ENCODE assay signal across 26 cellular contexts in genomic region chr16:67726106-67727034, GRCh38. TPM values are rescaled to one million over a fixed set of nuclear protein-coding genes. Genes with fewer than 3 reads are reported as not detected.
DNase-seq lines count a peak whose midpoint lies in the region; ATAC-seq, FAIRE-seq and TF ChIP-seq lines count a peak whose summit lies in the region.
"Had no signal": no experiment of that assay in that cellular context is flagged by ENCODE, and none has a peak within 500 bp of the region (broad histone marks: within the 10 kb centered on the region; RNA-seq: fewer than 3 reads in every experiment).

No MANE protein-coding gene starts in this region.

- H3K9me1 ChIP-seq in K562 (ENCODE audit: control insufficient read depth, insufficient read depth, low read length): no peaks in the 10 kb centered on the region

- DNase-seq in Right ventricle myocardium superior (no peak), left ventricle myocardium inferior (no peak), K562 (ENCODE audit: extremely low read depth in 1 of 4, low spot score in 3 of 4) (peak in 1 of 4 experiments; percentile 19), left lobe of liver (ENCODE audit: low spot score) (peak; percentile 98), thyroid gland (peak; percentile 8 to 13), epidermal melanocyte (ENCODE audit: insufficient read length, low spot score) (no peak), NCI-H226 (no peak)
- DNase-seq: 8988T; activated CD8-positive, alpha-beta T cell treated with anti-CD3 and anti-CD28 coated beads, Interleukin-2, amount 10 ng/mL, durations not matched to agents 7 days and 5 days; cortex of kidney; endodermal cell; GF-D8; kidney glomerular epithelial cell; mesenchymal stem cell; NCI-H1092 treated with DMSO at 0.1 percent for 48 hours; NCI-H187 treated with DMSO at 0.1 percent for 48 hours; NCI-H69; nucleus accumbens; retina; T-helper 1 cell had no signal

- H3K4me2 ChIP-seq in K562 (ENCODE audit: insufficient read depth, low read length): no peak overlapping the region

- POLR2A ChIA-PET in K562 (lab: Yijun Ruan, JAX): interaction anchor here (0.8 to 1.3 kb wide), 3 partner anchors 10 to 52 kb away, joined by 3 read pairs; no protein-coding TSS in a partner anchor

- no peaks in the 10 kb centered on the region for H3K79me2 ChIP-seq in K562 (ENCODE audit: control insufficient read depth, insufficient read depth, low read length)

- TF ChIP-seq POLR2A in K562 (conservative IDR thresholded peaks at IDR 0.05): no peak
- no peak for TF ChIP-seq POLR2A in thyroid gland (IDR thresholded peaks at IDR 0.05)

- no peak overlapping the region for H2AFZ ChIP-seq in K562 (ENCODE audit: low read depth, low read length)

- peak overlapping the region in 1 of 2 experiments; percentile 28; a peak in 2 of 4 replicates for H3K9ac ChIP-seq in K562 (ENCODE audit: insufficient read depth in 1 of 2, low read depth in 2 of 2, low read length in 2 of 2)

- H3K4me3 ChIP-seq in left ventricle myocardium inferior (no peak overlapping the region), K562 (no peak overlapping the region), thyroid gland (replicated peaks in 1 of 3) (no peak overlapping the region)
- H3K4me3 ChIP-seq: SJSA1 had no signal

- BruUV-seq in K562 (replicated peaks; lab: Mats Ljungman, UMichigan): no TSS peak

- H3K36me3 ChIP-seq in left ventricle myocardium inferior (peaks cover 80% of the 10 kb centered on the region), K562 (ENCODE audit: control insufficient read depth, insufficient read depth, low read length) (peaks cover 64% of the 10 kb centered on the region; the same call in 2 of the 3 replicates), thyroid gland (peaks cover 37 to 43% of the 10 kb centered on the region in 2 donors)

- no peak for TF ChIP-seq CTCF in left ventricle myocardium inferior (IDR thresholded peaks at IDR 0.05; ENCODE audit: borderline replicate concordance)
- TF ChIP-seq CTCF in K562 (IDR thresholded peaks at IDR 0.05 in 2 of 3, conservative IDR thresholded peaks at IDR 0.05 in 1 of 3; ENCODE audit: insufficient read depth in 2 of 3, low read depth in 1 of 3, low read length in 3 of 3): no peak
- no peak for TF ChIP-seq CTCF in thyroid gland (IDR thresholded peaks at IDR 0.05)

- no peak for FAIRE-seq in K562 (lab: Jason Lieb, UNC)
- FAIRE-seq: HTR-8/SVneo, RCC 7860, TTC549 had no signal

- CTCF ChIA-PET in K562 (lab: Yijun Ruan, JAX; ENCODE audit: low intra/inter-chr PET ratio): no interaction called here

- no peak for TF ChIP-seq EP300 in K562 (IDR thresholded peaks at IDR 0.05; ENCODE audit: low read length)

- ATAC-seq in Right ventricle myocardium superior (ENCODE audit: poor library complexity) (peak; percentile 25), K562 (peak; percentile 36; the same call in 2 of the 3 replicates), left lobe of liver (peak; percentile 84), GM21360 (IDR thresholded peaks at IDR 0.05; ENCODE audit: unreplicated experiment) (no peak)
- ATAC-seq: activated CD8-positive, alpha-beta T cell treated with anti-CD3 and anti-CD28 coated beads, Interleukin-2, amount 10 ng/mL, durations not matched to agents 7 days and 5 days had no signal

- 92% methylated on average over 8 of the region's 8 CpGs for WGBS in K562 (ENCODE audit: insufficient coverage, low coverage, missing lambda C conversion rate)
- WGBS in thyroid gland, 2 donors: 89 to 93% methylated on average over 5 to 7 of the region's 8 CpGs

- no peaks in the 10 kb centered on the region for H3K27me3 ChIP-seq in left ventricle myocardium inferior (ENCODE audit: low read depth)
- no peaks in the 10 kb centered on the region for H3K27me3 ChIP-seq in K562 (ENCODE audit: control insufficient read depth in 2 of 2, insufficient read depth in 2 of 2, low read length in 2 of 2)
- no peaks in the 10 kb centered on the region for H3K27me3 ChIP-seq in thyroid gland
- H3K27me3 ChIP-seq: SJSA1 had no signal

- intact Hi-C loops in Right ventricle myocardium superior (cut with DNase I): no loop called here
- intact Hi-C loops in left ventricle myocardium inferior (cut with micrococcal nuclease): no loop called here
- intact Hi-C loops in K562 (cut with micrococcal nuclease): no loop called here
- intact Hi-C loops in thyroid gland (cut with DNase I): no loop called here

- no peaks in the 10 kb centered on the region for H3K9me3 ChIP-seq in left ventricle myocardium inferior (replicated peaks)
- H3K9me3 ChIP-seq in K562 (replicated peaks; ENCODE audit: control insufficient read depth, insufficient read depth, low read depth, low read length): no peaks in the 10 kb centered on the region
- no peaks in the 10 kb centered on the region for H3K9me3 ChIP-seq in thyroid gland
- H3K9me3 ChIP-seq: SJSA1 had no signal

- H4K20me1 ChIP-seq in K562 (replicated peaks; ENCODE audit: control insufficient read depth, insufficient read depth, low read length): no peaks in the 10 kb centered on the region

- no peaks in the 10 kb centered on the region for H3K4me1 ChIP-seq in left ventricle myocardium inferior
- H3K4me1 ChIP-seq in K562 (replicated peaks in 1 of 2; ENCODE audit: control insufficient read depth in 2 of 2, insufficient read depth in 2 of 2, low read length in 2 of 2): peaks cover 0 to 10% of the 10 kb centered on the region in 2 experiments; a peak in 1 of 5 replicates
- peaks cover 0 to 7% of the 10 kb centered on the region in 2 donors for H3K4me1 ChIP-seq in thyroid gland

- in situ Hi-C loops in K562 (cut with MboI): no loop called here

- TF ChIP-seq RAD21 in K562 (CRISPR knock-in tag; conservative IDR thresholded peaks at IDR 0.05 in 1 of 2, IDR thresholded peaks at IDR 0.05 in 1 of 2): no peak

- H3K27ac ChIP-seq in left ventricle myocardium inferior (replicated peaks) (no peak overlapping the region), K562 (ENCODE audit: extremely low read depth, low read depth, low read length) (no peak overlapping the region), thyroid gland (no peak overlapping the region)
- H3K27ac ChIP-seq: SJSA1 had no signal

RNA-seq across cellular contexts. Expression of gene GFOD2, which starts 7.3 kb away (rescaled TPM):
- total RNA-seq in Right ventricle myocardium superior (7.8 TPM), left ventricle myocardium inferior (11.1 TPM), K562 (2014; rRNA removed) (11.8 and 12.4 TPM in 2 replicates), K562 (2014; rRNA removed; fragmentation: Illumina TruSeq; extraction: Trizol) (7.9 and 9.0 TPM in 2 replicates), K562 (2015; rRNA removed; fragmentation: Illumina TruSeq; extraction: Trizol) (11.1 and 11.2 TPM in 2 replicates), K562 (2021) (14.0 and 14.6 TPM in 2 replicates), left lobe of liver (33.8 TPM), thyroid gland (10 to 100 TPM; 10.9 to 27.5 (median 23.7) TPM)
- 16.5 and 30.9 TPM in 2 replicates for total RNA-seq in K562 (2011; cell fraction: chromatin; rRNA removed; ENCODE audit: low replicate concordance)
- total RNA-seq in K562 (2011; cell fraction: nucleolus; rRNA removed): 18.7 and 21.7 TPM in 2 replicates
- total RNA-seq in K562 (2011; cell fraction: nucleoplasm; rRNA removed): 19.6 and 25.8 TPM in 2 replicates
- polyA plus RNA-seq in K562 (2011; rRNA removed) (13.4 and 15.8 TPM in 2 replicates), K562 (2014; fragmentation: Illumina TruSeq; extraction: Trizol) (9.2 and 10.0 TPM in 2 replicates), K562 (2014; fragmentation: Nextera tagmentation; extraction: Ambion mirVana) (1 to 10 TPM; 1.9 TPM), K562 (2014; rRNA removed) (11.9 and 16.7 TPM in 2 replicates)
- polyA plus RNA-seq in K562 (2011; cell fraction: cytosol; rRNA removed): 15.2 and 18.0 TPM in 2 replicates
- polyA plus RNA-seq in K562 (2011; cell fraction: nucleus; rRNA removed): 10.4 and 13.8 TPM in 2 replicates
- 8.1 and 12.3 TPM in 2 replicates for polyA plus RNA-seq in K562 (2012)
- 11.9 and 16.8 TPM in 2 replicates for polyA minus RNA-seq in K562 (2011; rRNA and poly(A)+ RNA removed)
- polyA minus RNA-seq in K562 (2011; cell fraction: cytosol; rRNA and poly(A)+ RNA removed): 9.1 and 12.4 TPM in 2 replicates
- 4.6 and 4.7 TPM in 2 replicates for polyA minus RNA-seq in K562 (2011; cell fraction: nucleus; rRNA and poly(A)+ RNA removed)

RNA-seq across cellular contexts. Expression of gene C16orf86, which starts 59.8 kb away (rescaled TPM):
- total RNA-seq in Right ventricle myocardium superior: 4.3 TPM
- total RNA-seq in left ventricle myocardium inferior: 2.9 TPM
- total RNA-seq in K562 (2011; cell fraction: chromatin; rRNA removed; ENCODE audit: low replicate concordance): 0.25 and 0.76 TPM in 2 replicates
- total RNA-seq in K562 (2011; cell fraction: nucleolus; rRNA removed): 0.79 and 1.0 TPM in 2 replicates
- total RNA-seq in K562 (2011; cell fraction: nucleoplasm; rRNA removed): 0.29 and 1.3 TPM in 2 replicates
- 0.94 and 1.2 TPM in 2 replicates for total RNA-seq in K562 (2014; rRNA removed)
- total RNA-seq in K562 (2014; rRNA removed; fragmentation: Illumina TruSeq; extraction: Trizol): not detected in 2 replicates
- 0.22 and 0.34 TPM in 2 replicates for total RNA-seq in K562 (2015; rRNA removed; fragmentation: Illumina TruSeq; extraction: Trizol)
- 0.33 and 2.2 TPM in 2 replicates for total RNA-seq in K562 (2021)
- polyA plus RNA-seq in K562 (2011; rRNA removed): 0.15 and 0.37 TPM in 2 replicates
- polyA plus RNA-seq in K562 (2011; cell fraction: cytosol; rRNA removed): 0.43 and 0.48 TPM in 2 replicates
- 1.4 and 2.2 TPM in 2 replicates for polyA plus RNA-seq in K562 (2011; cell fraction: nucleus; rRNA removed)
- 0.56 and 1.4 TPM in 2 replicates for polyA plus RNA-seq in K562 (2012)
- polyA plus RNA-seq in K562 (2014; fragmentation: Illumina TruSeq; extraction: Trizol): 0.13 and 0.26 TPM in 2 replicates
- polyA plus RNA-seq in K562 (2014; fragmentation: Nextera tagmentation; extraction: Ambion mirVana): not detected
- 0.74 and 0.76 TPM in 2 replicates for polyA plus RNA-seq in K562 (2014; rRNA removed)
- not detected in 2 replicates for polyA minus RNA-seq in K562 (2011; rRNA and poly(A)+ RNA removed)
- not detected in 2 replicates for polyA minus RNA-seq in K562 (2011; cell fraction: cytosol; rRNA and poly(A)+ RNA removed)
- 0.54 and 0.56 TPM in 2 replicates for polyA minus RNA-seq in K562 (2011; cell fraction: nucleus; rRNA and poly(A)+ RNA removed)
- 5.5 TPM for total RNA-seq in left lobe of liver
- total RNA-seq in thyroid gland: 10 to 100 TPM in 1 of 4 donors, 1 to 10 TPM in 3; 3.9 to 10.7 (median 6.9) TPM
- total RNA-seq: H4 had no signal

RNA-seq across cellular contexts. Expression of gene ENKD1, which starts 59.8 kb away (rescaled TPM):
- 8.8 TPM for total RNA-seq in Right ventricle myocardium superior
- total RNA-seq in left ventricle myocardium inferior: 9.6 TPM
- total RNA-seq in K562 (2011; cell fraction: chromatin; rRNA removed; ENCODE audit: low replicate concordance): 9.2 and 22.5 TPM in 2 replicates
- 20.0 and 29.5 TPM in 2 replicates for total RNA-seq in K562 (2011; cell fraction: nucleolus; rRNA removed)
- total RNA-seq in K562 (2011; cell fraction: nucleoplasm; rRNA removed): 11.5 and 14.6 TPM in 2 replicates
- 26.4 and 26.9 TPM in 2 replicates for total RNA-seq in K562 (2014; rRNA removed)
- 5.2 and 6.9 TPM in 2 replicates for total RNA-seq in K562 (2014; rRNA removed; fragmentation: Illumina TruSeq; extraction: Trizol)
- total RNA-seq in K562 (2015; rRNA removed; fragmentation: Illumina TruSeq; extraction: Trizol): 10.0 and 10.4 TPM in 2 replicates
- total RNA-seq in K562 (2021): 21.2 and 21.4 TPM in 2 replicates
- 8.3 and 10.0 TPM in 2 replicates for polyA plus RNA-seq in K562 (2011; rRNA removed)
- 10.7 and 27.8 TPM in 2 replicates for polyA plus RNA-seq in K562 (2011; cell fraction: cytosol; rRNA removed)
- 31.0 and 66.3 TPM in 2 replicates for polyA plus RNA-seq in K562 (2011; cell fraction: nucleus; rRNA removed)
- 15.3 and 19.8 TPM in 2 replicates for polyA plus RNA-seq in K562 (2012)
- 4.4 and 11.6 TPM in 2 replicates for polyA plus RNA-seq in K562 (2014; fragmentation: Illumina TruSeq; extraction: Trizol)
- 1 to 10 TPM; 1.1 to 1.6 TPM for polyA plus RNA-seq in K562 (2014; fragmentation: Nextera tagmentation; extraction: Ambion mirVana)
- 25.2 and 27.2 TPM in 2 replicates for polyA plus RNA-seq in K562 (2014; rRNA removed)
- 2.5 and 3.0 TPM in 2 replicates for polyA minus RNA-seq in K562 (2011; rRNA and poly(A)+ RNA removed)
- 5.2 and 8.1 TPM in 2 replicates for polyA minus RNA-seq in K562 (2011; cell fraction: cytosol; rRNA and poly(A)+ RNA removed)
- 6.9 and 8.1 TPM in 2 replicates for polyA minus RNA-seq in K562 (2011; cell fraction: nucleus; rRNA and poly(A)+ RNA removed)
- 10.6 TPM for total RNA-seq in left lobe of liver
- 10 to 100 TPM; 14.2 to 33.2 (median 21.9) TPM for total RNA-seq in thyroid gland

Comparison
In these comparisons a context has a peak if more than half of its experiments do, and no peak if none do; other contexts are left out.
1. DNase-seq: peak in left lobe of liver (single experiment) and thyroid gland (2 of 2); none in Right ventricle myocardium superior (single experiment), left ventricle myocardium inferior (single experiment), epidermal melanocyte (single experiment) and NCI-H226 (single experiment).